ENCODE assay signal across 16 cellular contexts in the genomic region with DNA sequence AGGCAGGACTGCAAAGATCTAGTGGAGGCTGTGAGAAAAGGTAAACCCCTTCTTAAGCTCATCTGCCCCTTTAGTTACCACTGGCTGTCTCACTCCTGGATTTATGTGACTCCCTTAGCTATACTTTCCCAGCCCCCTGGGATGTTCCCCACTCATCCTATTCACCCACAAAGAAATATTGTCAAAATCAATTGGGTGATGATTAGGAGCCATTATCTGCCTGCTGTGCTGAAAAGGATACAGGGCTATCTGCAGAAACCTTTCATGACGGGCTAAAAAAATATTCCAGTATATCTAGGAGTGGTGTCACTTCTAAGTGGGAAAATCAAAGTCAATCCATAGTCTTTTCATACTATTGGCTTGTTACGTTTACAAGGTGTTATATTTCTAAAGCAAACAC. TPM values are rescaled to one million over a fixed set of nuclear protein-coding genes. Genes with fewer than 3 reads are reported as not detected.
"Had no signal": no experiment of that assay in that cellular context is flagged by ENCODE, and none has a peak within 500 bp of the region (broad histone marks: within the 10 kb centered on the region; RNA-seq: fewer than 3 reads in every experiment).

No MANE protein-coding gene starts in this region.

- H3K4me1 Mint-ChIP-seq: mesothelial cell of epicardium had no signal

- ATAC-seq: foreskin keratinocyte, gastroesophageal sphincter, heart left ventricle, left cardiac atrium, left lung, left ventricle myocardium superior, lower lobe of right lung, mucosa of descending colon had no signal

- H3K4me3 Mint-ChIP-seq: mesothelial cell of epicardium had no signal

- H3K36me3 Mint-ChIP-seq: mesothelial cell of epicardium had no signal

- H3K27ac Mint-ChIP-seq: mesothelial cell of epicardium had no signal

- DNase-seq: dermis blood vessel endothelial cell; dorsolateral prefrontal cortex; effector CD4-positive, alpha-beta T cell; effector memory CD4-positive, alpha-beta T cell; foreskin keratinocyte; heart left ventricle; hypothalamus; left cardiac atrium; left lung; left ventricle myocardium superior; lower lobe of right lung; mesenchymal stem cell; mucosa of descending colon had no signal

RNA-seq across cellular contexts. Expression of a gene that starts 8.0 kb away (rescaled TPM):
- polyA plus RNA-seq: endothelial cell of umbilical vein had no signal
